ENCODE assay signal across 11 cellular contexts in the genomic region with DNA sequence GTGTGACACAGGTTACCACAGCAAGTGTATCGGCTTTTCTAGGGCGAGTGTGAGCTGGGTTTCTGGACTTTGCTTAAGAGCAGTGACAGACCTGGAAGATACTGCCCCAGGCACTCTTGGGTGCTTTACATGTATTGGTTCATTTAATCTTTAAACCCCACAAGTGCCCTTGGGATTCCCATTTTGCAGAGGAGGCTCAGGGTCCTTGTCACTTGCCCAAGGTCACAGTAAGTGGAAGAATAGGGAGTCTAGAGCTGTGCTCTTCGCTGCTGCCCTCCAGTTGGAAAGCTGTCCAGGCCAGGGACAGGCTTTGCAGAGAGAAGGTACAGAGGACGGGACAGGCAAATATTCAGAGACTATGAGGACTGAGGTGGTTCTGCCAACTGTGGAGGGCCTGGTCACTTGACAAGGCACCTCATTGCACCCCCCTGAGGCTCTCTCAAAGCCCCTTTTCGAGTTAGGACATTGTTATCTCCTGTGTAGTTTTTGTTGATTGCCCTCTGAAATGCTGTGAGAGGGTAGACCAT. TPM values are rescaled to one million over a fixed set of nuclear protein-coding genes. Genes with fewer than 3 reads are reported as not detected.
DNase-seq lines count a peak whose midpoint lies in the region; ATAC-seq and TF ChIP-seq lines count a peak whose summit lies in the region.
"Had no signal": no experiment of that assay in that cellular context is flagged by ENCODE, and none has a peak within 500 bp of the region (broad histone marks: within the 10 kb centered on the region; RNA-seq: fewer than 3 reads in every experiment).

No MANE protein-coding gene starts in this region.

- H3K27me3 Mint-ChIP-seq in T-helper 1 cell treated with Interleukin-12 subunit alpha and Interleukin-12 subunit beta and Interleukin-4 antibody, amounts not matched to agents 30 μg/mL and 1 μg/mL, for 36 hours (ENCODE audit: low read depth) = no peaks in the 10 kb centered on the region
- H3K27me3 Mint-ChIP-seq in activated B cell treated with CpG ODN at 0.5 μM for 24 hours = no peaks in the 10 kb centered on the region

- H3K27ac Mint-ChIP-seq in T-helper 1 cell treated with Interleukin-12 subunit alpha and Interleukin-12 subunit beta and Interleukin-4 antibody, amounts not matched to agents 30 μg/mL and 1 μg/mL, for 36 hours = peak overlapping the region; percentile 57
- H3K27ac Mint-ChIP-seq in activated B cell treated with CpG ODN at 0.5 μM for 24 hours = peak overlapping the region; percentile 11

- peaks cover 14 to 31% of the 10 kb centered on the region in 2 donors for H3K4me1 ChIP-seq in thoracic aorta (ENCODE audit: control insufficient read depth in 1 of 2, low read depth in 2 of 2)

- intact Hi-C loops in activated B cell treated with CpG ODN at 0.5 μM for 24 hours (cut with micrococcal nuclease) (no loop called here), left colon (cut with DNase I, micrococcal nuclease) (no loop called here)

- peaks cover 28% of the 10 kb centered on the region for H3K36me3 Mint-ChIP-seq in T-helper 1 cell treated with Interleukin-12 subunit alpha and Interleukin-12 subunit beta and Interleukin-4 antibody, amounts not matched to agents 30 μg/mL and 1 μg/mL, for 36 hours (ENCODE audit: low read depth)
- H3K36me3 Mint-ChIP-seq in activated B cell treated with CpG ODN at 0.5 μM for 24 hours (ENCODE audit: low read depth) = peaks cover 32% of the 10 kb centered on the region

- CTCF ChIA-PET in activated B cell treated with CpG ODN at 0.5 μM for 24 hours (lab: Charles Lee) = no interaction called here

- no peaks in the 10 kb centered on the region for H3K9me3 ChIP-seq in thoracic aorta
- H3K9me3 ChIP-seq: esophagus squamous epithelium had no signal

- ATAC-seq in activated B cell treated with CpG ODN at 0.5 μM for 24 hours (ENCODE audit: low read depth) (no peak), left colon (peak; percentile 23), thoracic aorta (ENCODE audit: insufficient number of reproducible peaks, low FRiP score, low read depth) (no peak), HG02610 (IDR thresholded peaks at IDR 0.05; ENCODE audit: unreplicated experiment) (no peak)

- POLR2A ChIA-PET in activated B cell treated with CpG ODN at 0.5 μM for 24 hours (lab: Charles Lee) = interaction anchor here (0.5 to 0.6 kb wide), 2 partner anchors 14 to 100 kb away, joined by 4 to 7 read pairs; no protein-coding TSS in a partner anchor

- no peak for DNase-seq in T-helper 1 cell
- no peak for DNase-seq in activated B cell treated with CpG ODN at 0.5 μM for 24 hours
- DNase-seq in left colon = no peak
- no peak for DNase-seq in thoracic aorta (ENCODE audit: low spot score)
- no peak for DNase-seq in SIG-M5 treated with dmso at 0.1 percent for 504 hours (lab: John Stamatoyannopoulos, UW; ENCODE audit: unreplicated experiment)
- DNase-seq in stimulated activated CD4-positive, alpha-beta T cell treated with anti-CD3 and anti-CD28 coated beads, Interleukin-4, amount 100 ng/mL, for 4 hours = no peak
- DNase-seq: activated CD4-positive, CD25-positive, alpha-beta regulatory T cell treated with anti-CD3 and anti-CD28 coated beads, Interleukin-2, amount 50 U/mL, for 72 hours; aorta; esophagus squamous epithelium had no signal

- no peak overlapping the region for H3K4me3 Mint-ChIP-seq in T-helper 1 cell treated with Interleukin-12 subunit alpha and Interleukin-12 subunit beta and Interleukin-4 antibody, amounts not matched to agents 30 μg/mL and 1 μg/mL, for 36 hours
- H3K4me3 Mint-ChIP-seq in activated B cell treated with CpG ODN at 0.5 μM for 24 hours = no peak overlapping the region

- TF ChIP-seq CTCF in activated B cell treated with CpG ODN at 0.5 μM for 24 hours (IDR thresholded peaks at IDR 0.05) (no peak), thoracic aorta (IDR thresholded peaks at IDR 0.05) (no peak)

- H3K4me1 Mint-ChIP-seq in T-helper 1 cell treated with Interleukin-12 subunit alpha and Interleukin-12 subunit beta and Interleukin-4 antibody, amounts not matched to agents 30 μg/mL and 1 μg/mL, for 36 hours (ENCODE audit: low read depth) = peaks cover 57% of the 10 kb centered on the region
- H3K4me1 Mint-ChIP-seq in activated B cell treated with CpG ODN at 0.5 μM for 24 hours = peaks cover 20% of the 10 kb centered on the region

- H3K36me3 ChIP-seq in thoracic aorta = no peaks in the 10 kb centered on the region

- H3K9me3 Mint-ChIP-seq in T-helper 1 cell treated with Interleukin-12 subunit alpha and Interleukin-12 subunit beta and Interleukin-4 antibody, amounts not matched to agents 30 μg/mL and 1 μg/mL, for 36 hours = no peaks in the 10 kb centered on the region
- no peaks in the 10 kb centered on the region for H3K9me3 Mint-ChIP-seq in activated B cell treated with CpG ODN at 0.5 μM for 24 hours

- no peaks in the 10 kb centered on the region for H3K27me3 ChIP-seq in thoracic aorta (replicated peaks; ENCODE audit: insufficient read depth)
- H3K27me3 ChIP-seq: esophagus squamous epithelium had no signal

- peak overlapping the region; percentile 77 to 83 for H3K27ac ChIP-seq in thoracic aorta

- no peak overlapping the region for H3K4me3 ChIP-seq in thoracic aorta
- H3K4me3 ChIP-seq: esophagus squamous epithelium had no signal

RNA-seq across cellular contexts. Expression of a gene that starts 42.4 kb away (rescaled TPM):
- total RNA-seq in activated B cell treated with CpG ODN at 0.5 μM for 24 hours = 7.0 and 11.5 TPM in 2 replicates
- 10 to 100 TPM; 18.9 to 32.9 TPM for total RNA-seq in left colon
- total RNA-seq in thoracic aorta = 10 to 100 TPM in 1 of 2 donors, 1 to 10 TPM in 1; 6.5 to 21.4 TPM

RNA-seq across cellular contexts. Expression of a gene that starts 57.9 kb away (rescaled TPM):
- total RNA-seq in activated B cell treated with CpG ODN at 0.5 μM for 24 hours (64.5 and 67.4 TPM in 2 replicates), left colon (10 to 100 TPM; 58.4 to 60.7 TPM), thoracic aorta (10 to 100 TPM; 39.3 to 50.8 TPM)
